In genomic region chr5:122704247-122705036, GRCh38 we compare ENCODE assay signal across 1 cellular context.
TF ChIP-seq lines count a peak whose summit lies in the region.

No MANE protein-coding gene starts in this region.

TF ChIP-seq in A549, 52 proteins besides CTCF, POLR2A, EP300 and RAD21 (continued from another document):
- TF ChIP-seq REST (IDR thresholded peaks at IDR 0.05) (no peak), FOSL2 (IDR thresholded peaks at IDR 0.05) (no peak), FOSL2 (CRISPR knock-in tag; IDR thresholded peaks at IDR 0.05) (no peak), HOXB5 (CRISPR knock-in tag; IDR thresholded peaks at IDR 0.05) (no peak), HOXA7 (CRISPR knock-in tag; IDR thresholded peaks at IDR 0.05) (no peak), EHMT2 (IDR thresholded peaks at IDR 0.05; ENCODE audit: low read depth) (no peak), KDM1A (IDR thresholded peaks at IDR 0.05; ENCODE audit: low read depth) (no peak), MAZ (IDR thresholded peaks at IDR 0.05; ENCODE audit: borderline replicate concordance, low read depth, low read length) (no peak), FOSB (CRISPR knock-in tag; IDR thresholded peaks at IDR 0.05) (no peak), RFX5 (IDR thresholded peaks at IDR 0.05) (no peak), HOXB13 (CRISPR knock-in tag; IDR thresholded peaks at IDR 0.05; ENCODE audit: low read depth) (no peak), PBX3 (IDR thresholded peaks at IDR 0.05) (no peak), CBX2 (IDR thresholded peaks at IDR 0.05; ENCODE audit: borderline replicate concordance, low read depth) (no peak)
TF ChIP-seq in A549: peak in this region for 2.
